Comparison of ENCODE assay signal across 1 cellular context in the genomic region with DNA sequence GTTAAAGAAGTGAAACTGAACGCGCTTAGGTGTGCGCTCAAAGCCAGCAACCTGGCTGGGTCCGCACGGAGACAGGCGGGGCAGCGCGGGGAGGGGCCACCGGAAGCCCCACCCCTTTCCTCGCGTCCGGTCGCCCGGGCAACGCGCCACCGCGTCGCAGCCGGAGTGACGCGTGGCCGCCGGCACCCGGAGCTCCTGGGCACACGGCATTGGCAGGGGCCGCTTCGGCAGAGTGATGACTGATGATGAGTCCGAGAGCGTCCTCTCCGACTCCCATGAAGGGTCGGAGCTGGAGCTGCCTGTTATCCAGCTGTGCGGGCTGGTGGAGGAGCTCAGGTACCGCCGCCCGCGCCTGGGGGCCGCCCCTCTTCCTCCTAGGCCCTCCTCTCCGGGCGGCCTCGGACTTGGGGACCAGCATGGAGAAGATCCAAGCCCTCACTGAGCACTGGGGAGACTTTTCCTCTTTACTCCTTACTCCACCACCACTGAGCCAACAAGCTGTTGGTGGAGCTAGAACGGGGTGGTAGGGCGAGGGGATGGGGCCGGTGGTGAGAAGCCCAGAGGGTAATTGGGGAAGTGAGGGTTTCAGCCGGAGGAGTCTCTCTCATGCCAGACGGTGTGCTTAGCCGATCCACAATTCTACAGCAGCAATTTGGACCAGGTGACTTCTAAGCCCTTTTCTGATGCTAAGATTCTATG.
TF ChIP-seq lines count a peak whose summit lies in the region.

No MANE protein-coding gene starts in this region.

TF ChIP-seq in GM12878, 131 proteins besides CTCF, POLR2A, EP300 and RAD21 (continued from another document):
- TF ChIP-seq TBL1XR1 (IDR thresholded peaks at IDR 0.05; ENCODE audit: low read depth, low read length) (no peak), SIX5 (IDR thresholded peaks at IDR 0.05; ENCODE audit: low read depth, low read length, severe bottlenecking) (peak; percentile 45), EGR1 (IDR thresholded peaks at IDR 0.05; ENCODE audit: borderline replicate concordance in 1 of 2, low read depth in 2 of 2, low read length in 2 of 2) (0 out of 3 replicates have a peak, but pooled peaks of 1 of the 2 experiments have one; percentile 15), CEBPB (IDR thresholded peaks at IDR 0.05; ENCODE audit: borderline replicate concordance in 1 of 2, low read depth in 2 of 2, low read length in 2 of 2) (no peak), MYC (IDR thresholded peaks at IDR 0.05; ENCODE audit: insufficient read depth, insufficient read length, insufficient replicate concordance, low read length, severe bottlenecking) (peak; percentile 20), YY1 (IDR thresholded peaks at IDR 0.05; ENCODE audit: low read depth, low read length) (peak; percentile 68), SIN3A (IDR thresholded peaks at IDR 0.05; ENCODE audit: low read depth, low read length) (peak; percentile 97), PML (IDR thresholded peaks at IDR 0.05; ENCODE audit: low read length) (no peak)
- TF ChIP-seq, protein P1, sequence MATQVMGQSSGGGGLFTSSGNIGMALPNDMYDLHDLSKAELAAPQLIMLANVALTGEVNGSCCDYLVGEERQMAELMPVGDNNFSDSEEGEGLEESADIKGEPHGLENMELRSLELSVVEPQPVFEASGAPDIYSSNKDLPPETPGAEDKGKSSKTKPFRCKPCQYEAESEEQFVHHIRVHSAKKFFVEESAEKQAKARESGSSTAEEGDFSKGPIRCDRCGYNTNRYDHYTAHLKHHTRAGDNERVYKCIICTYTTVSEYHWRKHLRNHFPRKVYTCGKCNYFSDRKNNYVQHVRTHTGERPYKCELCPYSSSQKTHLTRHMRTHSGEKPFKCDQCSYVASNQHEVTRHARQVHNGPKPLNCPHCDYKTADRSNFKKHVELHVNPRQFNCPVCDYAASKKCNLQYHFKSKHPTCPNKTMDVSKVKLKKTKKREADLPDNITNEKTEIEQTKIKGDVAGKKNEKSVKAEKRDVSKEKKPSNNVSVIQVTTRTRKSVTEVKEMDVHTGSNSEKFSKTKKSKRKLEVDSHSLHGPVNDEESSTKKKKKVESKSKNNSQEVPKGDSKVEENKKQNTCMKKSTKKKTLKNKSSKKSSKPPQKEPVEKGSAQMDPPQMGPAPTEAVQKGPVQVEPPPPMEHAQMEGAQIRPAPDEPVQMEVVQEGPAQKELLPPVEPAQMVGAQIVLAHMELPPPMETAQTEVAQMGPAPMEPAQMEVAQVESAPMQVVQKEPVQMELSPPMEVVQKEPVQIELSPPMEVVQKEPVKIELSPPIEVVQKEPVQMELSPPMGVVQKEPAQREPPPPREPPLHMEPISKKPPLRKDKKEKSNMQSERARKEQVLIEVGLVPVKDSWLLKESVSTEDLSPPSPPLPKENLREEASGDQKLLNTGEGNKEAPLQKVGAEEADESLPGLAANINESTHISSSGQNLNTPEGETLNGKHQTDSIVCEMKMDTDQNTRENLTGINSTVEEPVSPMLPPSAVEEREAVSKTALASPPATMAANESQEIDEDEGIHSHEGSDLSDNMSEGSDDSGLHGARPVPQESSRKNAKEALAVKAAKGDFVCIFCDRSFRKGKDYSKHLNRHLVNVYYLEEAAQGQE (IDR thresholded peaks at IDR 0.05; ENCODE audit: low read depth, low read length): no peak
- TF ChIP-seq, protein P2, sequence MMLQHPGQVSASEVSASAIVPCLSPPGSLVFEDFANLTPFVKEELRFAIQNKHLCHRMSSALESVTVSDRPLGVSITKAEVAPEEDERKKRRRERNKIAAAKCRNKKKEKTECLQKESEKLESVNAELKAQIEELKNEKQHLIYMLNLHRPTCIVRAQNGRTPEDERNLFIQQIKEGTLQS (IDR thresholded peaks at IDR 0.05; ENCODE audit: borderline replicate concordance, extremely low read depth, low read depth, low read length): peak; percentile 70
